8 cellular contexts compared by ENCODE assay signal in genomic region chr11:110376711-110377324, GRCh38. TPM values are rescaled to one million over a fixed set of nuclear protein-coding genes. Genes with fewer than 3 reads are reported as not detected.
A peak's percentile ranks its signal among the peaks of the same experiment; 100 is the strongest.
DNase-seq lines count a peak whose midpoint lies in the region; ATAC-seq and TF ChIP-seq lines count a peak whose summit lies in the region.

No MANE protein-coding gene starts in this region.

- CTCF ChIA-PET in activated CD8-positive, alpha-beta T cell treated with anti-CD3 and anti-CD28 coated beads for 36 hours (lab: Charles Lee) = interaction anchor here (0.7 to 2.6 kb wide), 22 partner anchors 13 to 846 kb away, joined by 3 to 42 read pairs (median 4); partner anchors contain the start of gene FDX1

- no peak overlapping the region for H3K4me3 Mint-ChIP-seq in activated CD8-positive, alpha-beta T cell treated with anti-CD3 and anti-CD28 coated beads for 36 hours
- no peak overlapping the region for H3K4me3 Mint-ChIP-seq in stimulated activated effector memory CD8-positive, alpha-beta T cell treated with anti-CD3 and anti-CD28 coated beads, Interleukin-12 subunit alpha, Interleukin-12 subunit beta, amount 100 ng/mL, for 72 hours

- H3K27ac ChIP-seq in 22Rv1 = peak overlapping the region; percentile 43

- H3K27ac Mint-ChIP-seq in activated CD8-positive, alpha-beta T cell treated with anti-CD3 and anti-CD28 coated beads for 36 hours = no peak overlapping the region
- H3K27ac Mint-ChIP-seq in stimulated activated effector memory CD8-positive, alpha-beta T cell treated with anti-CD3 and anti-CD28 coated beads, Interleukin-12 subunit alpha, Interleukin-12 subunit beta, amount 100 ng/mL, for 72 hours = no peak overlapping the region

- peaks cover 7% of the 10 kb centered on the region for H3K27me3 Mint-ChIP-seq in activated CD8-positive, alpha-beta T cell treated with anti-CD3 and anti-CD28 coated beads for 36 hours

- H3K4me1 Mint-ChIP-seq in activated CD8-positive, alpha-beta T cell treated with anti-CD3 and anti-CD28 coated beads for 36 hours (ENCODE audit: low read depth) = peaks cover 16% of the 10 kb centered on the region
- H3K4me1 Mint-ChIP-seq in stimulated activated effector memory CD8-positive, alpha-beta T cell treated with anti-CD3 and anti-CD28 coated beads, Interleukin-12 subunit alpha, Interleukin-12 subunit beta, amount 100 ng/mL, for 72 hours = peaks cover 6% of the 10 kb centered on the region

- no peaks in the 10 kb centered on the region for H3K36me3 Mint-ChIP-seq in activated CD8-positive, alpha-beta T cell treated with anti-CD3 and anti-CD28 coated beads for 36 hours (ENCODE audit: low read depth)
- H3K36me3 Mint-ChIP-seq in stimulated activated effector memory CD8-positive, alpha-beta T cell treated with anti-CD3 and anti-CD28 coated beads, Interleukin-12 subunit alpha, Interleukin-12 subunit beta, amount 100 ng/mL, for 72 hours = no peaks in the 10 kb centered on the region

- POLR2A ChIA-PET in activated CD8-positive, alpha-beta T cell treated with anti-CD3 and anti-CD28 coated beads for 36 hours (lab: Charles Lee) = interaction anchor here (0.6 kb wide), 1 partner anchor 86 kb away, joined by 3 read pairs; no protein-coding TSS in a partner anchor

- intact Hi-C loops in activated CD8-positive, alpha-beta T cell treated with anti-CD3 and anti-CD28 coated beads for 36 hours (cut with micrococcal nuclease) = loop anchor here (1.0 to 5.0 kb wide), 3 partner anchors 55 to 430 kb away; no protein-coding TSS in a partner anchor

- no peaks in the 10 kb centered on the region for H3K9me3 Mint-ChIP-seq in activated CD8-positive, alpha-beta T cell treated with anti-CD3 and anti-CD28 coated beads for 36 hours
- H3K9me3 Mint-ChIP-seq in stimulated activated effector memory CD8-positive, alpha-beta T cell treated with anti-CD3 and anti-CD28 coated beads, Interleukin-12 subunit alpha, Interleukin-12 subunit beta, amount 100 ng/mL, for 72 hours = no peaks in the 10 kb centered on the region

- DNase-seq in GF-D8 (lab: John Stamatoyannopoulos, UW) (peak; percentile 67), NCI-H446 (lab: John Stamatoyannopoulos, UW) (peak; percentile 64 to 89), foreskin melanocyte (peak; percentile 82), non-pigmented ciliary epithelial cell (ENCODE audit: low read depth) (peak; percentile 67)
- DNase-seq in activated CD8-positive, alpha-beta T cell treated with anti-CD3 and anti-CD28 coated beads for 36 hours = peak; percentile 38
- DNase-seq in stimulated activated effector memory CD8-positive, alpha-beta T cell treated with anti-CD3 and anti-CD28 coated beads, Interleukin-12 subunit alpha, Interleukin-12 subunit beta, amount 100 ng/mL, for 72 hours (ENCODE audit: low spot score in 2 of 2) = no peak

- peak; percentile 82 for TF ChIP-seq CTCF in 22Rv1 (IDR thresholded peaks at IDR 0.05)
- peak; percentile 90 for TF ChIP-seq CTCF in activated CD8-positive, alpha-beta T cell treated with anti-CD3 and anti-CD28 coated beads for 36 hours (IDR thresholded peaks at IDR 0.05)

- peak; percentile 35 for ATAC-seq in HG03159 (IDR thresholded peaks at IDR 0.05; ENCODE audit: unreplicated experiment)
- peak; percentile 29 for ATAC-seq in activated CD8-positive, alpha-beta T cell treated with anti-CD3 and anti-CD28 coated beads for 36 hours
- no peak for ATAC-seq in stimulated activated effector memory CD8-positive, alpha-beta T cell treated with anti-CD3 and anti-CD28 coated beads, Interleukin-12 subunit alpha, Interleukin-12 subunit beta, amount 100 ng/mL, for 72 hours

RNA-seq across cellular contexts. Expression of gene FDX1, which starts 52.9 kb away (rescaled TPM):
- total RNA-seq in activated CD8-positive, alpha-beta T cell treated with anti-CD3 and anti-CD28 coated beads for 36 hours = 10 to 100 TPM; 16.9 to 17.2 TPM

Comparison
In these comparisons a context has a peak if more than half of its experiments do, and no peak if none do; other contexts are left out.
1. DNase-seq: peak in GF-D8 (single experiment), NCI-H446 (2 of 2), activated CD8-positive, alpha-beta T cell treated with anti-CD3 and anti-CD28 coated beads for 36 hours (single experiment), foreskin melanocyte (single experiment) and non-pigmented ciliary epithelial cell (single experiment); none in stimulated activated effector memory CD8-positive, alpha-beta T cell treated with anti-CD3 and anti-CD28 coated beads, Interleukin-12 subunit alpha, Interleukin-12 subunit beta, amount 100 ng/mL, for 72 hours (0 of 2).